Comparison of ENCODE assay signal across 1 cellular context in genomic region chr9:130834371-130835311, GRCh38.
TF ChIP-seq lines count a peak whose summit lies in the region.

ABL1 (plus strand) TSS chr9:130835254; CDS start chr9:130835447, 193 bp downstream.

TF ChIP-seq in HEK293, 187 proteins besides CTCF, POLR2A, EP300 and RAD21 (continued from another document and continues in another):
- TF ChIP-seq ZNF280D (tag by site-specific recombination; IDR thresholded peaks at IDR 0.05) (no peak), KLF1 (tag by site-specific recombination; IDR thresholded peaks at IDR 0.05) (peak; percentile 59), ELK4 (IDR thresholded peaks at IDR 0.05; ENCODE audit: borderline replicate concordance, low read depth, low read length) (no peak), HIC1 (tag by site-specific recombination; IDR thresholded peaks at IDR 0.05) (peak; percentile 88; the same call in 1 of the 2 replicates), OVOL3 (tag by site-specific recombination; IDR thresholded peaks at IDR 0.05) (no peak), KLF16 (tag by site-specific recombination; IDR thresholded peaks at IDR 0.05) (peak; percentile 59), ZNF302 (tag by site-specific recombination; IDR thresholded peaks at IDR 0.05; ENCODE audit: low read depth) (no peak), SCRT2 (tag by site-specific recombination; IDR thresholded peaks at IDR 0.05) (no peak), ZNF521 (tag by site-specific recombination; IDR thresholded peaks at IDR 0.05) (no peak), ZNF426 (tag by site-specific recombination; IDR thresholded peaks at IDR 0.05) (no peak), ZBTB17 (tag by site-specific recombination; IDR thresholded peaks at IDR 0.05) (peak; percentile 87), ZBTB7A (tag by site-specific recombination; IDR thresholded peaks at IDR 0.05; ENCODE audit: low read depth) (peak; percentile 33), ZSCAN16 (tag by site-specific recombination; IDR thresholded peaks at IDR 0.05) (no peak), ZNF112 (tag by site-specific recombination; IDR thresholded peaks at IDR 0.05) (no peak), ZNF362 (tag by site-specific recombination; IDR thresholded peaks at IDR 0.05) (no peak), ZNF48 (tag by site-specific recombination; IDR thresholded peaks at IDR 0.05) (no peak), REPIN1 (tag by site-specific recombination; IDR thresholded peaks at IDR 0.05; ENCODE audit: low read depth) (no peak), ZNF292 (tag by site-specific recombination; IDR thresholded peaks at IDR 0.05; ENCODE audit: borderline replicate concordance, low read depth) (no peak), ZNF239 (tag by site-specific recombination; IDR thresholded peaks at IDR 0.05) (no peak), ZIC2 (tag by site-specific recombination; IDR thresholded peaks at IDR 0.05) (peak; percentile 75), ZNF555 (tag by site-specific recombination; conservative IDR thresholded peaks at IDR 0.05) (no peak), ZNF223 (tag by site-specific recombination; IDR thresholded peaks at IDR 0.05) (peak; percentile 83), ZNF548 (tag by site-specific recombination; IDR thresholded peaks at IDR 0.05) (no peak), ZNF623 (tag by site-specific recombination; IDR thresholded peaks at IDR 0.05) (no peak), ZNF423 (tag by site-specific recombination; IDR thresholded peaks at IDR 0.05) (peak; percentile 87), SP3 (tag by site-specific recombination; IDR thresholded peaks at IDR 0.05) (peak; percentile 37), ZNF596 (tag by site-specific recombination; IDR thresholded peaks at IDR 0.05) (no peak), INSM2 (tag by site-specific recombination; IDR thresholded peaks at IDR 0.05) (peak; percentile 36), ZNF677 (tag by site-specific recombination; IDR thresholded peaks at IDR 0.05) (no peak), PRDM2 (tag by site-specific recombination; IDR thresholded peaks at IDR 0.05; ENCODE audit: borderline replicate concordance) (no peak), ZNF114 (tag by site-specific recombination; IDR thresholded peaks at IDR 0.05) (no peak), ZNF354C (tag by site-specific recombination; IDR thresholded peaks at IDR 0.05; ENCODE audit: borderline replicate concordance, low read depth) (no peak), KLF7 (tag by site-specific recombination; IDR thresholded peaks at IDR 0.05; ENCODE audit: borderline replicate concordance) (peak; percentile 73; the same call in 1 of the 2 replicates), ZNF830 (tag by site-specific recombination; IDR thresholded peaks at IDR 0.05; ENCODE audit: low read depth) (no peak), ZSCAN30 (tag by site-specific recombination; IDR thresholded peaks at IDR 0.05) (peak; percentile 38; the same call in 1 of the 2 replicates), ZNF707 (tag by site-specific recombination; IDR thresholded peaks at IDR 0.05) (no peak), ZNF10 (tag by site-specific recombination; IDR thresholded peaks at IDR 0.05) (0 out of 2 replicates have a peak, but pooled peaks have one; percentile 39), TCF7L2 (IDR thresholded peaks at IDR 0.05; ENCODE audit: borderline replicate concordance, low read depth, low read length) (no peak), ZBTB10 (tag by site-specific recombination; IDR thresholded peaks at IDR 0.05) (peak; percentile 69), BCL6B (tag by site-specific recombination; IDR thresholded peaks at IDR 0.05) (no peak), OSR2 (tag by site-specific recombination; IDR thresholded peaks at IDR 0.05) (no peak), BCL11A (tag by site-specific recombination; IDR thresholded peaks at IDR 0.05; ENCODE audit: low read depth) (no peak), ZBTB20 (tag by site-specific recombination; IDR thresholded peaks at IDR 0.05) (peak; percentile 79), ZBTB48 (tag by site-specific recombination; IDR thresholded peaks at IDR 0.05) (no peak)
